20 cellular contexts compared by ENCODE assay signal in genomic region chr14:31787377-31787776, GRCh38.
DNase-seq lines count a peak whose midpoint lies in the region; ATAC-seq, FAIRE-seq and TF ChIP-seq lines count a peak whose summit lies in the region.
"Had no signal": no experiment of that assay in that cellular context is flagged by ENCODE, and none has a peak within 500 bp of the region (broad histone marks: within the 10 kb centered on the region; RNA-seq: fewer than 3 reads in every experiment).

No MANE protein-coding gene starts in this region.

- no peaks in the 10 kb centered on the region for H3K27me3 ChIP-seq in left ventricle myocardium inferior (ENCODE audit: low read depth)
- no peaks in the 10 kb centered on the region for H3K27me3 ChIP-seq in heart left ventricle
- H3K27me3 ChIP-seq in Caco-2 (replicated peaks; ENCODE audit: control insufficient read depth, insufficient read depth, low read length): no peaks in the 10 kb centered on the region
- H3K27me3 ChIP-seq: thyroid gland had no signal

- CTCF ChIA-PET in Caco-2 (lab: Charles Lee): no interaction called here

- in situ Hi-C loops in SK-MEL-5 (cut with HindIII; ENCODE audit: low pct_unique_long_range_greater_than_20kb, low sequenced_read_pairs): no loop called here

- no peaks in the 10 kb centered on the region for H3K36me3 Mint-ChIP-seq in Caco-2 (ENCODE audit: insufficient read depth, unreplicated experiment)
- H3K36me3 Mint-ChIP-seq in activated naive CD8-positive, alpha-beta T cell treated with anti-CD3 and anti-CD28 coated beads for 36 hours: peaks cover 12% of the 10 kb centered on the region

- WGBS in heart left ventricle, 4 donors: 85 to 90% (median 87%) methylated on average over 3 of the region's 3 CpGs

- no peak overlapping the region for H3K27ac Mint-ChIP-seq in Caco-2 (ENCODE audit: unreplicated experiment)
- no peak overlapping the region for H3K27ac Mint-ChIP-seq in activated naive CD8-positive, alpha-beta T cell treated with anti-CD3 and anti-CD28 coated beads for 36 hours
- H3K27ac Mint-ChIP-seq: brain had no signal

- no peak for FAIRE-seq in kidney (lab: Jason Lieb, UNC)
- FAIRE-seq: GM12891 had no signal

- H3K9me3 ChIP-seq in left ventricle myocardium inferior (replicated peaks): peaks cover under 1% of the 10 kb centered on the region
- peaks cover 0 to 3% (median 0%) of the 10 kb centered on the region in 12 donors for H3K9me3 ChIP-seq in heart left ventricle
- H3K9me3 ChIP-seq in kidney (ENCODE audit: control insufficient read depth in 1 of 2, low read length in 2 of 2): no peaks in the 10 kb centered on the region
- no peaks in the 10 kb centered on the region for H3K9me3 ChIP-seq in Caco-2
- H3K9me3 ChIP-seq: thyroid gland had no signal

- POLR2A ChIA-PET in Caco-2 (lab: Charles Lee): no interaction called here

- TF ChIP-seq POLR2A in heart left ventricle (IDR thresholded peaks at IDR 0.05): no peak

- intact Hi-C loops in left ventricle myocardium inferior (cut with micrococcal nuclease) (no loop called here), heart left ventricle (cut with DNase I) (no loop called here), kidney (cut with DNase I) (no loop called here), Caco-2 (cut with micrococcal nuclease; ENCODE audit: unreplicated experiment) (no loop called here)

- ATAC-seq in heart left ventricle (no peak), GM21786 (IDR thresholded peaks at IDR 0.05; ENCODE audit: unreplicated experiment) (no peak)
- ATAC-seq: Right ventricle myocardium inferior had no signal

- H3K4me1 ChIP-seq in left ventricle myocardium inferior: no peaks in the 10 kb centered on the region
- no peaks in the 10 kb centered on the region for H3K4me1 ChIP-seq in heart left ventricle
- no peaks in the 10 kb centered on the region for H3K4me1 ChIP-seq in kidney (ENCODE audit: control insufficient read depth in 1 of 2, insufficient read depth in 1 of 2, low read depth in 1 of 2, low read length in 2 of 2)
- H3K4me1 ChIP-seq in Caco-2: peaks cover 10% of the 10 kb centered on the region
- H3K4me1 ChIP-seq: thyroid gland had no signal

- BruUV-seq in Caco-2 (replicated peaks; lab: Mats Ljungman, UMichigan): no TSS peak

- peaks cover 8% of the 10 kb centered on the region for H3K4me1 Mint-ChIP-seq in Caco-2 (ENCODE audit: low read depth, unreplicated experiment)
- no peaks in the 10 kb centered on the region for H3K4me1 Mint-ChIP-seq in activated naive CD8-positive, alpha-beta T cell treated with anti-CD3 and anti-CD28 coated beads for 36 hours
- H3K4me1 Mint-ChIP-seq: brain had no signal

- H3K27ac ChIP-seq in left ventricle myocardium inferior (replicated peaks) (no peak overlapping the region), heart left ventricle (no peak overlapping the region), kidney (ENCODE audit: low read depth in 2 of 2, low read length in 2 of 2) (no peak overlapping the region)
- H3K27ac ChIP-seq: thyroid gland had no signal

- H3K4me3 ChIP-seq in left ventricle myocardium inferior (no peak overlapping the region), heart left ventricle (no peak overlapping the region), kidney (ENCODE audit: low read length in 2 of 2) (no peak overlapping the region), Caco-2 (ENCODE audit: low read depth, low read length) (no peak overlapping the region)
- H3K4me3 ChIP-seq: thyroid gland had no signal

- TF ChIP-seq CTCF in left ventricle myocardium inferior (IDR thresholded peaks at IDR 0.05; ENCODE audit: borderline replicate concordance) (peak; percentile 21), heart left ventricle (IDR thresholded peaks at IDR 0.05) (peak in 3 of 12 donors; percentile 8 to 14 (median 8)), kidney (IDR thresholded peaks at IDR 0.05; ENCODE audit: borderline replicate concordance, extremely low read depth, insufficient read depth) (peak; percentile 8), Caco-2 (IDR thresholded peaks at IDR 0.05; ENCODE audit: insufficient read depth in 1 of 2, low read depth in 1 of 2, low read length in 1 of 2, severe bottlenecking in 1 of 2, unreplicated experiment in 1 of 2) (no peak)

- no peaks in the 10 kb centered on the region for H3K9me3 Mint-ChIP-seq in Caco-2 (ENCODE audit: unreplicated experiment)
- no peaks in the 10 kb centered on the region for H3K9me3 Mint-ChIP-seq in activated naive CD8-positive, alpha-beta T cell treated with anti-CD3 and anti-CD28 coated beads for 36 hours

- no peaks in the 10 kb centered on the region for H3K27me3 Mint-ChIP-seq in Caco-2 (ENCODE audit: insufficient read depth, unreplicated experiment)
- no peaks in the 10 kb centered on the region for H3K27me3 Mint-ChIP-seq in activated naive CD8-positive, alpha-beta T cell treated with anti-CD3 and anti-CD28 coated beads for 36 hours
- H3K27me3 Mint-ChIP-seq: brain had no signal

- no peak for DNase-seq in left ventricle myocardium inferior
- no peak for DNase-seq in heart left ventricle
- DNase-seq in SK-MEL-5 (ENCODE audit: low read depth, low spot score): peak; percentile 71
- no peak for DNase-seq in kidney
- DNase-seq in Caco-2: no peak
- no peak for DNase-seq in AML-193 (lab: John Stamatoyannopoulos, UW)
- DNase-seq in activated naive CD8-positive, alpha-beta T cell treated with anti-CD3 and anti-CD28 coated beads for 36 hours: no peak
- DNase-seq: activated effector memory CD4-positive, alpha-beta T cell treated with anti-CD3 and anti-CD28 coated beads, Interleukin-2, amount 50 U/mL, for 16 hours; GOT3; hypothalamus; mesenchymal stem cell; NCI-H1694 treated with DMSO at 0.1 percent for 48 hours; NCI-H774; occipital lobe; T-helper 9 cell; thyroid gland had no signal

- H3K36me3 ChIP-seq in left ventricle myocardium inferior (peaks cover 4% of the 10 kb centered on the region), heart left ventricle (no peaks in the 10 kb centered on the region), kidney (ENCODE audit: control insufficient read depth in 1 of 2, insufficient read depth in 2 of 2, low read length in 2 of 2) (no peaks in the 10 kb centered on the region), Caco-2 (ENCODE audit: control insufficient read depth, insufficient read depth, low read length) (no peaks in the 10 kb centered on the region)
- H3K36me3 ChIP-seq: thyroid gland had no signal

- no peak overlapping the region for H3K9ac ChIP-seq in kidney (ENCODE audit: low read length in 2 of 2)

- H3K4me3 Mint-ChIP-seq in Caco-2 (ENCODE audit: unreplicated experiment): no peak overlapping the region
- H3K4me3 Mint-ChIP-seq in activated naive CD8-positive, alpha-beta T cell treated with anti-CD3 and anti-CD28 coated beads for 36 hours: no peak overlapping the region
- H3K4me3 Mint-ChIP-seq: brain had no signal

Comparison
In these comparisons a context has a peak if more than half of its experiments do, and no peak if none do; other contexts are left out.
1. CTCF ChIP-seq: peak in left ventricle myocardium inferior (single experiment) and kidney (single experiment); none in Caco-2 (0 of 2).